ENCODE assay signal across 16 cellular contexts in the genomic region with DNA sequence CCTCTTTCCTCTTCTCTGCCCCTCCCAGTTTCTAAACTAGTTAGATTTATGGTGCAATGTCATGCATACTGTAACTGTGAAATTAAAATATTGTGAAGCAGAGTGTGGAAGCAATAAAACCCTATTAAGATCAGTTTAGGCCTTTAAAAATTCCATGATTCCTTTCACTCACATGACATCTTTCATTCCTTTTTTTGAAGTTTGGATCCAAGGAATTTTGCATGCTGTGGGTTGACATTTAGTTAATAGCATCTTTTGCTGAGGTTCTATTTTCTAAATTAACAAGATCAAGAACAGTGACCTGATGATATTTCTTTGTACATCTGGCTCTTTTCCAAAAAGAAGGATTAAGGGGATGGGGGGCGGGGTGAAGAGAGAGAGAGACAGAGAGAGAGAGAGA. TPM values are rescaled to one million over a fixed set of nuclear protein-coding genes. Genes with fewer than 3 reads are reported as not detected.
DNase-seq lines count a peak whose midpoint lies in the region; ATAC-seq and TF ChIP-seq lines count a peak whose summit lies in the region.
"Had no signal": no experiment of that assay in that cellular context is flagged by ENCODE, and none has a peak within 500 bp of the region (broad histone marks: within the 10 kb centered on the region; RNA-seq: fewer than 3 reads in every experiment).

No MANE protein-coding gene starts in this region.

- H3K4me1 ChIP-seq in GM23338 (ENCODE audit: insufficient read depth) (peaks cover 35% of the 10 kb centered on the region), HEK293 (ENCODE audit: control insufficient read depth, insufficient read depth, low read length) (peaks cover 36% of the 10 kb centered on the region), PC-9 (replicated peaks; ENCODE audit: insufficient read depth) (peaks cover 22% of the 10 kb centered on the region), neural progenitor cell (peaks cover 28% of the 10 kb centered on the region), A673 (ENCODE audit: insufficient read depth, low read length, poor library complexity, severe bottlenecking) (peaks cover 9% of the 10 kb centered on the region)
- H3K4me1 ChIP-seq: BLaER1 had no signal

- H3K9me3 ChIP-seq in HEK293 (ENCODE audit: control insufficient read depth, insufficient read depth, low read depth, low read length) (no peaks in the 10 kb centered on the region), PC-9 (ENCODE audit: insufficient read depth, low read depth) (no peaks in the 10 kb centered on the region), neural progenitor cell (ENCODE audit: low read depth) (no peaks in the 10 kb centered on the region), A673 (ENCODE audit: low read depth, low read length, poor library complexity, severe bottlenecking) (no peaks in the 10 kb centered on the region)
- H3K9me3 ChIP-seq: Caco-2 had no signal

- H3K36me3 Mint-ChIP-seq in GM23338 (ENCODE audit: low read depth): no peaks in the 10 kb centered on the region; the same call in 2 of the 3 replicates
- no peaks in the 10 kb centered on the region for H3K36me3 Mint-ChIP-seq in neural progenitor cell
- H3K36me3 Mint-ChIP-seq: CD4-positive, CD25-positive, alpha-beta regulatory T cell; CD8-positive, alpha-beta T cell had no signal

- H4K20me1 ChIP-seq in GM23338 (replicated peaks; ENCODE audit: insufficient read depth) (peaks cover 22% of the 10 kb centered on the region; the same call in 1 of the 2 replicates), PC-9 (ENCODE audit: insufficient read depth) (no peaks in the 10 kb centered on the region), neural progenitor cell (ENCODE audit: low read depth) (peaks cover 28% of the 10 kb centered on the region)

- DNase-seq in GM23338 (ENCODE audit: low spot score): no peak
- DNase-seq in PC-9: no peak
- no peak for DNase-seq in neural progenitor cell (ENCODE audit: low spot score)
- DNase-seq in NK-92 (lab: John Stamatoyannopoulos, UW; ENCODE audit: unreplicated experiment): no peak
- no peak for DNase-seq in A673 (ENCODE audit: low spot score)
- DNase-seq: Caco-2; CD4-positive, CD25-positive, alpha-beta regulatory T cell; CD8-positive, alpha-beta T cell; DMS153; DND-41; H7; HCEC 1CT had no signal

- H3F3A ChIP-seq in GM23338 (replicated peaks; ENCODE audit: low read depth): peaks cover 21% of the 10 kb centered on the region; the same call in 1 of the 2 replicates
- H3F3A ChIP-seq in PC-9 (ENCODE audit: insufficient read depth, low read depth): 0 out of 2 replicates have a peak, but pooled peaks cover 13% of the 10 kb centered on the region
- peaks cover 47% of the 10 kb centered on the region for H3F3A ChIP-seq in neural progenitor cell (ENCODE audit: low read depth)

- no peak overlapping the region for H3K27ac ChIP-seq in GM23338 (ENCODE audit: low read depth)
- no peak overlapping the region for H3K27ac ChIP-seq in HEK293 (ENCODE audit: extremely low read depth, low read depth, low read length)
- H3K27ac ChIP-seq in PC-9: peak overlapping the region; percentile 74
- H3K27ac ChIP-seq in neural progenitor cell: no peak overlapping the region
- no peak overlapping the region for H3K27ac ChIP-seq in A673 (ENCODE audit: low read depth, low read length, poor library complexity, severe bottlenecking)
- H3K27ac ChIP-seq: BLaER1, C4-2B had no signal

- peaks cover 2% of the 10 kb centered on the region; the same call in 1 of the 3 replicates for H3K9me3 Mint-ChIP-seq in GM23338
- no peaks in the 10 kb centered on the region for H3K9me3 Mint-ChIP-seq in neural progenitor cell
- H3K9me3 Mint-ChIP-seq: CD8-positive, alpha-beta T cell had no signal

- H2AFZ ChIP-seq in GM23338 (no peak overlapping the region), PC-9 (no peak overlapping the region), neural progenitor cell (replicated peaks) (no peak overlapping the region)

- H3K4me3 Mint-ChIP-seq in GM23338 (no peak overlapping the region; the same call in 2 of the 3 replicates), neural progenitor cell (no peak overlapping the region)
- H3K4me3 Mint-ChIP-seq: CD8-positive, alpha-beta T cell had no signal

- CTCF ChIA-PET in HEK293 (lab: Yijun Ruan, JAX): interaction anchor here (0.6 to 1.4 kb wide), 3 partner anchors 18 to 219 kb away, joined by 3 to 4 read pairs (median 3); no protein-coding TSS in a partner anchor
- CTCF ChIA-PET in PC-9 (lab: Charles Lee): no interaction called here
- CTCF ChIA-PET in A673 (lab: Charles Lee): no interaction called here

- H3K27me3 ChIP-seq in GM23338 (ENCODE audit: insufficient read depth) (peaks cover 98% of the 10 kb centered on the region), PC-9 (ENCODE audit: insufficient read depth, low read depth) (no peaks in the 10 kb centered on the region), neural progenitor cell (peaks cover 100% of the 10 kb centered on the region), A673 (replicated peaks; ENCODE audit: insufficient read depth, low read depth, low read length, poor library complexity) (peaks cover 3% of the 10 kb centered on the region)

- H3K4me3 ChIP-seq in GM23338 (no peak overlapping the region), HEK293 (ENCODE audit: low read depth, low read length) (no peak overlapping the region), PC-9 (no peak overlapping the region), neural progenitor cell (no peak overlapping the region), A673 (ENCODE audit: low read depth, low read length, poor library complexity, severe bottlenecking) (no peak overlapping the region)
- H3K4me3 ChIP-seq: BLaER1, GM12878 had no signal

- H3K9ac ChIP-seq in neural progenitor cell: no peak overlapping the region
- H3K9ac ChIP-seq: BLaER1 had no signal

- H3K27ac Mint-ChIP-seq in GM23338 (no peak overlapping the region), neural progenitor cell (no peak overlapping the region)
- H3K27ac Mint-ChIP-seq: CD8-positive, alpha-beta T cell had no signal

- H3K9me2 ChIP-seq in GM23338 (ENCODE audit: insufficient read depth): no peaks in the 10 kb centered on the region
- no peaks in the 10 kb centered on the region for H3K9me2 ChIP-seq in PC-9 (ENCODE audit: insufficient read depth)

- H3K4me2 ChIP-seq in GM23338: no peak overlapping the region
- H3K4me2 ChIP-seq in PC-9: peak overlapping the region; percentile 60
- H3K4me2 ChIP-seq in neural progenitor cell: peak overlapping the region; percentile 79
- H3K4me2 ChIP-seq: BLaER1 had no signal

- H3K79me2 ChIP-seq in GM23338 (replicated peaks; ENCODE audit: insufficient read depth): no peaks in the 10 kb centered on the region
- H3K79me2 ChIP-seq in PC-9 (ENCODE audit: low read depth): no peaks in the 10 kb centered on the region
- no peaks in the 10 kb centered on the region for H3K79me2 ChIP-seq in neural progenitor cell (ENCODE audit: low read depth)

- no peak for ATAC-seq in GM23338
- ATAC-seq: CD8-positive, alpha-beta T cell; GM12878 had no signal

- H3K36me3 ChIP-seq in GM23338 (ENCODE audit: insufficient read depth) (no peaks in the 10 kb centered on the region), HEK293 (ENCODE audit: control insufficient read depth in 2 of 2, insufficient read depth in 1 of 2, low read length in 2 of 2) (no peaks in the 10 kb centered on the region), PC-9 (ENCODE audit: low read depth) (no peaks in the 10 kb centered on the region), neural progenitor cell (no peaks in the 10 kb centered on the region), A673 (ENCODE audit: insufficient read depth, low read length, poor library complexity, severe bottlenecking) (no peaks in the 10 kb centered on the region)
- H3K36me3 ChIP-seq: BLaER1 had no signal

- POLR2A ChIA-PET in HEK293 (lab: Yijun Ruan, JAX): no interaction called here
- POLR2A ChIA-PET in PC-9 (lab: Charles Lee; ENCODE audit: unreplicated experiment): no interaction called here
- POLR2A ChIA-PET in A673 (lab: Charles Lee; ENCODE audit: low non-redundant PET): no interaction called here

- BruUV-seq in PC-9 (replicated peaks; lab: Mats Ljungman, UMichigan) (no TSS peak), A673 (replicated peaks; lab: Mats Ljungman, UMichigan) (no TSS peak)

- peaks cover 23% of the 10 kb centered on the region for H3K4me1 Mint-ChIP-seq in GM23338
- peaks cover 19% of the 10 kb centered on the region for H3K4me1 Mint-ChIP-seq in neural progenitor cell

- TF ChIP-seq CTCF in GM23338 (conservative IDR thresholded peaks at IDR 0.05; ENCODE audit: low read depth in 2 of 2): no peak
- no peak for TF ChIP-seq CTCF in HEK293 (tag by site-specific recombination; IDR thresholded peaks at IDR 0.05)
- no peak for TF ChIP-seq CTCF in PC-9 (conservative IDR thresholded peaks at IDR 0.05)
- no peak for TF ChIP-seq CTCF in neural progenitor cell (IDR thresholded peaks at IDR 0.05)
- no peak for TF ChIP-seq CTCF in A673 (conservative IDR thresholded peaks at IDR 0.05; ENCODE audit: low read depth, low read length)

- H3K27me3 Mint-ChIP-seq in GM23338 (ENCODE audit: insufficient read depth, low read depth, poor library complexity): peaks cover 84% of the 10 kb centered on the region
- peaks cover 73% of the 10 kb centered on the region for H3K27me3 Mint-ChIP-seq in neural progenitor cell (ENCODE audit: insufficient read depth, low read depth)

- intact Hi-C loops in PC-9 (cut with micrococcal nuclease; ENCODE audit: unreplicated experiment) (no loop called here), A673 (cut with micrococcal nuclease; ENCODE audit: unreplicated experiment) (loop anchor here (5.0 kb wide), 1 partner anchor 218 kb away; no protein-coding TSS in a partner anchor)

TF ChIP-seq in GM23338, 12 proteins besides CTCF, POLR2A, EP300 and RAD21:
- TF ChIP-seq NANOG (IDR thresholded peaks at IDR 0.05; ENCODE audit: borderline replicate concordance) (no peak), EZH2 (IDR thresholded peaks at IDR 0.05; ENCODE audit: low read depth, unreplicated experiment) (peak; percentile 45)

TF ChIP-seq in HEK293, 187 proteins besides CTCF, POLR2A, EP300 and RAD21 (continues in another document):
- no peak for TF ChIP-seq AEBP2 (tag by site-specific recombination; IDR thresholded peaks at IDR 0.05; ENCODE audit: borderline replicate concordance)
- TF ChIP-seq SP7 (tag by site-specific recombination; IDR thresholded peaks at IDR 0.05): peak; percentile 28

RNA-seq across cellular contexts. Expression of gene FOXD1, which starts 13.7 kb away (rescaled TPM):
- total RNA-seq in GM23338 (2014; rRNA removed; shearing (Covaris generic)): 0.12 and 0.42 TPM in 2 replicates
- polyA plus RNA-seq in GM23338 (2016; fragmentation: Nextera tagmentation; extraction: Ambion mirVana): 0.23 TPM in 1 of 2 replicates, not detected in the other
- total RNA-seq in PC-9 (2021) (4.0 and 4.1 TPM in 2 replicates), neural progenitor cell (ENCODE audit: low replicate concordance) (0.12 TPM in 1 of 2 replicates, not detected in the other), A673 (2021) (4.4 and 4.5 TPM in 2 replicates)
- total RNA-seq: CD4-positive, CD25-positive, alpha-beta regulatory T cell; GM12878 had no signal
- polyA plus RNA-seq: GM12878 had no signal
